In genomic region chr21:14620152-14620551, GRCh38 we compare ENCODE assay signal across 12 cellular contexts.
A peak's percentile ranks its signal among the peaks of the same experiment; 100 is the strongest.
DNase-seq lines count a peak whose midpoint lies in the region; ATAC-seq and TF ChIP-seq lines count a peak whose summit lies in the region.
"Had no signal": no experiment of that assay in that cellular context is flagged by ENCODE, and none has a peak within 500 bp of the region (broad histone marks: within the 10 kb centered on the region; RNA-seq: fewer than 3 reads in every experiment).

No MANE protein-coding gene starts in this region.

- H3K4me3 Mint-ChIP-seq in activated T-cell treated with anti-CD3 and anti-CD28 coated beads, Interleukin-2, amount 50 U/mL, for 4 hours = no peak overlapping the region
- no peak overlapping the region for H3K4me3 Mint-ChIP-seq in activated T-cell treated with anti-CD3 and anti-CD28 coated beads, Interleukin-2, amount 50 U/mL, for 24 hours
- H3K4me3 Mint-ChIP-seq in activated B cell treated with CpG ODN at 0.5 μM for 24 hours (no peak overlapping the region), Calu3 (ENCODE audit: low read depth, unreplicated experiment) (no peak overlapping the region)
- no peak overlapping the region for H3K4me3 Mint-ChIP-seq in stimulated activated memory B cell treated with anti-CD40 and anti-IgM and Interleukin-4, amounts not matched to agents 10 μg/mL and 1 μg/mL and 100 μg/mL, for 72 hours

- no TSS peak for BruUV-seq in Calu3 (replicated peaks; lab: Mats Ljungman, UMichigan)

- H3K9me3 Mint-ChIP-seq in activated T-cell treated with anti-CD3 and anti-CD28 coated beads, Interleukin-2, amount 50 U/mL, for 4 hours = peaks cover 17% of the 10 kb centered on the region
- peaks cover 18% of the 10 kb centered on the region for H3K9me3 Mint-ChIP-seq in activated T-cell treated with anti-CD3 and anti-CD28 coated beads, Interleukin-2, amount 50 U/mL, for 24 hours
- H3K9me3 Mint-ChIP-seq in activated B cell treated with CpG ODN at 0.5 μM for 24 hours = peaks cover 24% of the 10 kb centered on the region
- peaks cover 19% of the 10 kb centered on the region for H3K9me3 Mint-ChIP-seq in stimulated activated memory B cell treated with anti-CD40 and anti-IgM and Interleukin-4, amounts not matched to agents 10 μg/mL and 1 μg/mL and 100 μg/mL, for 72 hours
- H3K9me3 Mint-ChIP-seq in Calu3 (ENCODE audit: low read depth, unreplicated experiment) = peaks cover 3% of the 10 kb centered on the region

- no peaks in the 10 kb centered on the region for H3K36me3 Mint-ChIP-seq in activated T-cell treated with anti-CD3 and anti-CD28 coated beads, Interleukin-2, amount 50 U/mL, for 4 hours (ENCODE audit: insufficient read depth)
- peaks cover 3% of the 10 kb centered on the region for H3K36me3 Mint-ChIP-seq in activated T-cell treated with anti-CD3 and anti-CD28 coated beads, Interleukin-2, amount 50 U/mL, for 24 hours (ENCODE audit: low read depth)
- H3K36me3 Mint-ChIP-seq in activated B cell treated with CpG ODN at 0.5 μM for 24 hours (ENCODE audit: low read depth) (peaks cover 3% of the 10 kb centered on the region), Calu3 (ENCODE audit: insufficient read depth, unreplicated experiment) (no peaks in the 10 kb centered on the region)
- H3K36me3 Mint-ChIP-seq in stimulated activated memory B cell treated with anti-CD40 and anti-IgM and Interleukin-4, amounts not matched to agents 10 μg/mL and 1 μg/mL and 100 μg/mL, for 72 hours = peaks cover 24% of the 10 kb centered on the region

- TF ChIP-seq CTCF in activated B cell treated with CpG ODN at 0.5 μM for 24 hours (IDR thresholded peaks at IDR 0.05) = no peak
- TF ChIP-seq CTCF in right atrium auricular region (IDR thresholded peaks at IDR 0.05) = no peak
- no peak for TF ChIP-seq CTCF in Calu3 (IDR thresholded peaks at IDR 0.05; ENCODE audit: unreplicated experiment)

- H3K4me1 ChIP-seq in right atrium auricular region = no peaks in the 10 kb centered on the region
- H3K4me1 ChIP-seq: gastrocnemius medialis, tibial artery had no signal

- CTCF ChIA-PET in activated B cell treated with CpG ODN at 0.5 μM for 24 hours (lab: Charles Lee) = no interaction called here
- CTCF ChIA-PET in Calu3 (lab: Charles Lee) = no interaction called here

- H3K27ac Mint-ChIP-seq in activated T-cell treated with anti-CD3 and anti-CD28 coated beads, Interleukin-2, amount 50 U/mL, for 24 hours = no peak overlapping the region
- H3K27ac Mint-ChIP-seq in activated B cell treated with CpG ODN at 0.5 μM for 24 hours (peak overlapping the region; percentile 24), Calu3 (ENCODE audit: unreplicated experiment) (no peak overlapping the region)
- H3K27ac Mint-ChIP-seq in stimulated activated memory B cell treated with anti-CD40 and anti-IgM and Interleukin-4, amounts not matched to agents 10 μg/mL and 1 μg/mL and 100 μg/mL, for 72 hours = peak overlapping the region; percentile 99

- intact Hi-C loops in activated B cell treated with CpG ODN at 0.5 μM for 24 hours (cut with micrococcal nuclease) (no loop called here), Calu3 (cut with micrococcal nuclease; ENCODE audit: unreplicated experiment) (no loop called here)

- POLR2A ChIA-PET in activated B cell treated with CpG ODN at 0.5 μM for 24 hours (lab: Charles Lee) = no interaction called here

- H3K27me3 ChIP-seq in right atrium auricular region = no peaks in the 10 kb centered on the region
- H3K27me3 ChIP-seq: gastrocnemius medialis, tibial artery had no signal

- no peak overlapping the region for H3K4me3 ChIP-seq in right atrium auricular region
- H3K4me3 ChIP-seq: gastrocnemius medialis, tibial artery had no signal

- DNase-seq in activated T-cell treated with anti-CD3 and anti-CD28 coated beads, Interleukin-2, amount 50 U/mL, for 4 hours = no peak
- no peak for DNase-seq in activated T-cell treated with anti-CD3 and anti-CD28 coated beads, Interleukin-2, amount 50 U/mL, for 24 hours
- DNase-seq in activated B cell treated with CpG ODN at 0.5 μM for 24 hours (no peak), right atrium auricular region (ENCODE audit: low spot score) (no peak), Calu3 (no peak)
- DNase-seq: gastrocnemius medialis, occipital lobe, SW 1271, tibial artery had no signal

- peaks cover 23% of the 10 kb centered on the region for H3K4me1 Mint-ChIP-seq in activated T-cell treated with anti-CD3 and anti-CD28 coated beads, Interleukin-2, amount 50 U/mL, for 4 hours (ENCODE audit: low read depth)
- peaks cover 32% of the 10 kb centered on the region for H3K4me1 Mint-ChIP-seq in activated T-cell treated with anti-CD3 and anti-CD28 coated beads, Interleukin-2, amount 50 U/mL, for 24 hours (ENCODE audit: low read depth)
- peaks cover 36% of the 10 kb centered on the region for H3K4me1 Mint-ChIP-seq in activated B cell treated with CpG ODN at 0.5 μM for 24 hours
- H3K4me1 Mint-ChIP-seq in stimulated activated memory B cell treated with anti-CD40 and anti-IgM and Interleukin-4, amounts not matched to agents 10 μg/mL and 1 μg/mL and 100 μg/mL, for 72 hours = peaks cover 40% of the 10 kb centered on the region
- no peaks in the 10 kb centered on the region for H3K4me1 Mint-ChIP-seq in Calu3 (ENCODE audit: low read depth, unreplicated experiment)

- H3K9me3 ChIP-seq in right atrium auricular region = no peaks in the 10 kb centered on the region
- H3K9me3 ChIP-seq: gastrocnemius medialis, tibial artery had no signal

- no peaks in the 10 kb centered on the region for H3K27me3 Mint-ChIP-seq in activated T-cell treated with anti-CD3 and anti-CD28 coated beads, Interleukin-2, amount 50 U/mL, for 4 hours (ENCODE audit: low read depth)
- no peaks in the 10 kb centered on the region for H3K27me3 Mint-ChIP-seq in activated T-cell treated with anti-CD3 and anti-CD28 coated beads, Interleukin-2, amount 50 U/mL, for 24 hours
- no peaks in the 10 kb centered on the region for H3K27me3 Mint-ChIP-seq in activated B cell treated with CpG ODN at 0.5 μM for 24 hours
- no peaks in the 10 kb centered on the region for H3K27me3 Mint-ChIP-seq in stimulated activated memory B cell treated with anti-CD40 and anti-IgM and Interleukin-4, amounts not matched to agents 10 μg/mL and 1 μg/mL and 100 μg/mL, for 72 hours
- H3K27me3 Mint-ChIP-seq in Calu3 (ENCODE audit: unreplicated experiment) = no peaks in the 10 kb centered on the region

- H3K27ac ChIP-seq in right atrium auricular region = no peak overlapping the region
- H3K27ac ChIP-seq: gastrocnemius medialis, tibial artery had no signal

- ATAC-seq in activated T-cell treated with anti-CD3 and anti-CD28 coated beads, Interleukin-2, amount 50 U/mL, for 4 hours = peak; percentile 88 to 94
- ATAC-seq in HG03439 (IDR thresholded peaks at IDR 0.05; ENCODE audit: unreplicated experiment) (peak; percentile 63), activated B cell treated with CpG ODN at 0.5 μM for 24 hours (ENCODE audit: low read depth) (no peak), GM18519 (IDR thresholded peaks at IDR 0.05; ENCODE audit: low FRiP score, unreplicated experiment) (no peak)
- peak; percentile 78 for ATAC-seq in stimulated activated memory B cell treated with anti-CD40 and anti-IgM and Interleukin-4, amounts not matched to agents 10 μg/mL and 1 μg/mL and 100 μg/mL, for 72 hours
- ATAC-seq: gastrocnemius medialis had no signal

- no peaks in the 10 kb centered on the region for H3K36me3 ChIP-seq in right atrium auricular region
- H3K36me3 ChIP-seq: gastrocnemius medialis, tibial artery had no signal

Comparison
In these comparisons a context has a peak if more than half of its experiments do, and no peak if none do; other contexts are left out.
1. ATAC-seq: peak in activated T-cell treated with anti-CD3 and anti-CD28 coated beads, Interleukin-2, amount 50 U/mL, for 4 hours (2 of 2), HG03439 (single experiment) and stimulated activated memory B cell treated with anti-CD40 and anti-IgM and Interleukin-4, amounts not matched to agents 10 μg/mL and 1 μg/mL and 100 μg/mL, for 72 hours (single experiment); none in activated B cell treated with CpG ODN at 0.5 μM for 24 hours (single experiment) and GM18519 (single experiment).
2. H3K27ac Mint-ChIP-seq: peak in activated B cell treated with CpG ODN at 0.5 μM for 24 hours (single experiment) and stimulated activated memory B cell treated with anti-CD40 and anti-IgM and Interleukin-4, amounts not matched to agents 10 μg/mL and 1 μg/mL and 100 μg/mL, for 72 hours (single experiment); none in activated T-cell treated with anti-CD3 and anti-CD28 coated beads, Interleukin-2, amount 50 U/mL, for 24 hours (single experiment) and Calu3 (single experiment).